31 cellular contexts compared by ENCODE assay signal in the genomic region with DNA sequence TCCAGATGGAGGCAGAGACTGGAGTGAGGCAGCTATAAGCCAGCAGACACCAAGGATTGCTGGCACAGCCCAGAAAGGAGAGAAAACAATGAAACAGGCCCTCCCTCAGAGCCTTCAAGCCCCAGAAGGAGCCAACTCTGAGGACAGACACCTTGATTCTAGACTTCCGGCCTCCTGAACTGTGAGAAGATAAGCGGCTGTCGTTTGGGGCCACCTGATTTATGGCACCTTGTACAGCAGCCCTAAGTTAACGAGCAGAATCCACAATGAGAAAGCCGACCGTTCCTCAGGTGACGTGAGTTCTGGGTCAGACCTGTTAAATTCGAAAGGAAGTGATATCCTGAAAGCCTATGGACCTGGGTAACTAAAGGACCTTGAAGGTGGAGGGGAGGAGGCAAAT. TPM values are rescaled to one million over a fixed set of nuclear protein-coding genes. Genes with fewer than 3 reads are reported as not detected.
"Had no signal": no experiment of that assay in that cellular context is flagged by ENCODE, and none has a peak within 500 bp of the region (broad histone marks: within the 10 kb centered on the region; RNA-seq: fewer than 3 reads in every experiment).

No MANE protein-coding gene starts in this region.

- FAIRE-seq: RCC 7860 had no signal

- H3K27ac ChIP-seq: adrenal gland, breast epithelium, colonic mucosa, SJSA1 had no signal

- H3K27me3 ChIP-seq: adrenal gland, breast epithelium, colonic mucosa, SJSA1 had no signal

- H3K9me3 Mint-ChIP-seq: activated naive CD4-positive, alpha-beta T cell treated with anti-CD3 and anti-CD28 coated beads for 36 hours; activated naive CD8-positive, alpha-beta T cell treated with anti-CD3 and anti-CD28 coated beads, Interleukin-2, amount 10 ng/mL, durations not matched to agents 7 days and 5 days; T-helper 1 cell treated with Interleukin-12 subunit alpha and Interleukin-12 subunit beta and Interleukin-4 antibody, amounts not matched to agents 30 μg/mL and 1 μg/mL, for 36 hours had no signal

- H3K36me3 Mint-ChIP-seq: activated naive CD8-positive, alpha-beta T cell treated with anti-CD3 and anti-CD28 coated beads, Interleukin-2, amount 10 ng/mL, durations not matched to agents 7 days and 5 days; WTC11 had no signal

- DNase-seq: activated CD4-positive, alpha-beta T cell treated with anti-CD3 and anti-CD28 coated beads for 48 hours; activated CD4-positive, alpha-beta T cell treated with anti-CD3 and anti-CD28 coated beads, Interleukin-2, amount 50 U/mL, for 4 hours; activated CD4-positive, CD25-positive, alpha-beta regulatory T cell treated with anti-CD3 and anti-CD28 coated beads, Interleukin-2, amount 50 U/mL, for 72 hours; activated CD8-positive, alpha-beta T cell treated with anti-CD3 and anti-CD28 coated beads, Interleukin-2, amount 10 ng/mL, durations not matched to agents 7 days and 5 days; activated gamma-delta T cell; activated naive CD4-positive, alpha-beta T cell treated with anti-CD3 and anti-CD28 coated beads for 36 hours; activated naive CD8-positive, alpha-beta T cell treated with anti-CD3 and anti-CD28 coated beads, Interleukin-2, amount 10 ng/mL, durations not matched to agents 7 days and 5 days; activated T-cell treated with anti-CD3 and anti-CD28 coated beads, Interleukin-2, amount 50 U/mL, for 1 hour; anterior cingulate cortex; caudate nucleus; colonic mucosa; MM.1S; NCI-H1105; NCI-H1436; NCI-H1694 treated with DMSO at 0.1 percent for 48 hours; NCI-H2029 treated with DMSO at 0.1 percent for 48 hours; NCI-H345; NCI-H510A; NCI-H526 treated with DMSO at 0.1 percent for 48 hours; NCI-H82; PC-3; SHP77; SW 1271; T-helper 9 cell had no signal

- ATAC-seq: activated CD8-positive, alpha-beta T cell treated with anti-CD3 and anti-CD28 coated beads, Interleukin-2, amount 10 ng/mL, durations not matched to agents 7 days and 5 days; PC-3; SK-N-SH treated with all-trans-retinoic acid at 6 μM for 48 hours; WTC11 had no signal

- H3K9me3 ChIP-seq: adrenal gland, breast epithelium, colonic mucosa, SJSA1 had no signal

- H3K4me1 ChIP-seq: adrenal gland, breast epithelium, colonic mucosa had no signal

- H3K36me3 ChIP-seq: adrenal gland, breast epithelium, colonic mucosa, SJSA1 had no signal

- H3K27ac Mint-ChIP-seq: activated CD8-positive, alpha-beta T cell treated with anti-CD3 and anti-CD28 coated beads, Interleukin-2, amount 10 ng/mL, durations not matched to agents 7 days and 5 days; activated naive CD4-positive, alpha-beta T cell treated with anti-CD3 and anti-CD28 coated beads for 36 hours; activated naive CD8-positive, alpha-beta T cell treated with anti-CD3 and anti-CD28 coated beads, Interleukin-2, amount 10 ng/mL, durations not matched to agents 7 days and 5 days; T-helper 1 cell treated with Interleukin-12 subunit alpha and Interleukin-12 subunit beta and Interleukin-4 antibody, amounts not matched to agents 30 μg/mL and 1 μg/mL, for 36 hours; WTC11 had no signal

- H3K4me3 ChIP-seq: adrenal gland, breast epithelium, colonic mucosa, SJSA1 had no signal

- H3K4me3 Mint-ChIP-seq: activated CD8-positive, alpha-beta T cell treated with anti-CD3 and anti-CD28 coated beads, Interleukin-2, amount 10 ng/mL, durations not matched to agents 7 days and 5 days; activated naive CD4-positive, alpha-beta T cell treated with anti-CD3 and anti-CD28 coated beads for 36 hours; activated naive CD8-positive, alpha-beta T cell treated with anti-CD3 and anti-CD28 coated beads, Interleukin-2, amount 10 ng/mL, durations not matched to agents 7 days and 5 days; T-helper 1 cell treated with Interleukin-12 subunit alpha and Interleukin-12 subunit beta and Interleukin-4 antibody, amounts not matched to agents 30 μg/mL and 1 μg/mL, for 36 hours; WTC11 had no signal

RNA-seq across cellular contexts. Expression of a gene that starts 31.8 kb away (rescaled TPM):
- total RNA-seq: activated CD8-positive, alpha-beta T cell treated with anti-CD3 and anti-CD28 coated beads, Interleukin-2, amount 10 ng/mL, durations not matched to agents 7 days and 5 days; activated naive CD4-positive, alpha-beta T cell treated with anti-CD3 and anti-CD28 coated beads for 36 hours; activated naive CD8-positive, alpha-beta T cell treated with anti-CD3 and anti-CD28 coated beads, Interleukin-2, amount 10 ng/mL, durations not matched to agents 7 days and 5 days; PC-3; SJSA1; WTC11 had no signal

RNA-seq across cellular contexts. Expression of a gene that starts 45.4 kb away (rescaled TPM):
- total RNA-seq: activated CD8-positive, alpha-beta T cell treated with anti-CD3 and anti-CD28 coated beads, Interleukin-2, amount 10 ng/mL, durations not matched to agents 7 days and 5 days; activated naive CD4-positive, alpha-beta T cell treated with anti-CD3 and anti-CD28 coated beads for 36 hours; activated naive CD8-positive, alpha-beta T cell treated with anti-CD3 and anti-CD28 coated beads, Interleukin-2, amount 10 ng/mL, durations not matched to agents 7 days and 5 days; adrenal gland; PC-3; SJSA1 had no signal
